Comparison of ENCODE assay signal across 8 cellular contexts in the genomic region with DNA sequence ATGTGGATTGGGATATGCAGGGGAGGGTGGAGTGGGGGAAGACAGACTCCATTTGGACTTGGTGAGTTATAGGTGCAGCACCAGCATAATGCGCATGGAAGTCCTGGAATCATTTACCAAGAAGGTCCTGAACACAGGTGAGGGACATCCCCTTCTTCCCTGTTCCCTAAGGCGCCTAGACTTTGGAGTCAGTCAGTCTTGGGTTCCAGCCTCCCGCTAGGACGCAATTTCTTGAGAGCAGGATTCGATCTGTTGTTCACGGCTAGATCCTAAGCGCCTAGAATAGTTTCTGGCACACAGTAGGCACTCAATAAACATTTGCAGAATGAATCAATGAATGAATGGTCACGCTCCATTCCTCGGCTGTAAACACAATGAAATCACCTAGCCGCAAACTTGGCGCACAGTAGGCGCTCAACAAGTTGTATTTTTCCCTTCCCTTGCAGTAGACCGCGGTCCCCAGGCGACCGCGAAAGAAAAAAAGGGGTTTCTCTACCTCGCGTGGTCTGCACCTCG. TPM values are rescaled to one million over a fixed set of nuclear protein-coding genes. Genes with fewer than 3 reads are reported as not detected.
DNase-seq lines count a peak whose midpoint lies in the region; ATAC-seq, FAIRE-seq and TF ChIP-seq lines count a peak whose summit lies in the region.

No MANE protein-coding gene starts in this region.

- intact Hi-C loops in activated CD4-positive, alpha-beta T cell treated with anti-CD3 and anti-CD28 coated beads, Interleukin-2, amount 10 ng/mL, durations not matched to agents 24 days and 14 days (cut with micrococcal nuclease): loop anchor here (1.0 to 10.0 kb wide), 2 partner anchors 79 to 248 kb away; no protein-coding TSS in a partner anchor
- intact Hi-C loops in activated CD8-positive, alpha-beta T cell treated with anti-CD3 and anti-CD28 coated beads for 36 hours (cut with micrococcal nuclease): loop anchor here (5.0 kb wide), 2 partner anchors 65 to 70 kb away; no protein-coding TSS in a partner anchor
- intact Hi-C loops in kidney (cut with DNase I): no loop called here

- DNase-seq in activated CD4-positive, alpha-beta T cell treated with anti-CD3 and anti-CD28 coated beads, Interleukin-2, amount 10 ng/mL, durations not matched to agents 24 days and 14 days: no peak
- DNase-seq in activated CD4-positive, alpha-beta T cell treated with anti-CD3 and anti-CD28 coated beads, Interleukin-2, amount 50 U/mL, for 4 hours: no peak
- peak; percentile 60 for DNase-seq in activated CD8-positive, alpha-beta T cell treated with anti-CD3 and anti-CD28 coated beads for 36 hours
- no peak for DNase-seq in kidney
- DNase-seq in T-helper 9 cell: no peak
- no peak for DNase-seq in NCI-H1417 treated with DMSO at 0.1 percent for 48 hours (lab: John Stamatoyannopoulos, UW)

- peaks cover 23% of the 10 kb centered on the region for H3K36me3 Mint-ChIP-seq in activated CD4-positive, alpha-beta T cell treated with anti-CD3 and anti-CD28 coated beads, Interleukin-2, amount 10 ng/mL, durations not matched to agents 24 days and 14 days (ENCODE audit: low read depth)
- peaks cover 28% of the 10 kb centered on the region for H3K36me3 Mint-ChIP-seq in activated CD8-positive, alpha-beta T cell treated with anti-CD3 and anti-CD28 coated beads for 36 hours (ENCODE audit: low read depth)

- CTCF ChIA-PET in activated CD8-positive, alpha-beta T cell treated with anti-CD3 and anti-CD28 coated beads for 36 hours (lab: Charles Lee): no interaction called here

- peak overlapping the region; percentile 3 to 51 for H3K27ac ChIP-seq in kidney (ENCODE audit: low read depth in 2 of 2, low read length in 2 of 2)
- no peak overlapping the region for H3K27ac ChIP-seq in thymus (ENCODE audit: low read depth)

- TF ChIP-seq CTCF in activated CD8-positive, alpha-beta T cell treated with anti-CD3 and anti-CD28 coated beads for 36 hours (IDR thresholded peaks at IDR 0.05): no peak
- TF ChIP-seq CTCF in kidney (IDR thresholded peaks at IDR 0.05; ENCODE audit: borderline replicate concordance, extremely low read depth, insufficient read depth): no peak

- peak overlapping the region; percentile 91 for H3K27ac Mint-ChIP-seq in activated CD4-positive, alpha-beta T cell treated with anti-CD3 and anti-CD28 coated beads, Interleukin-2, amount 10 ng/mL, durations not matched to agents 24 days and 14 days
- H3K27ac Mint-ChIP-seq in activated CD8-positive, alpha-beta T cell treated with anti-CD3 and anti-CD28 coated beads for 36 hours: peak overlapping the region; percentile 63

- peaks cover 35% of the 10 kb centered on the region for H3K27me3 ChIP-seq in thymus (ENCODE audit: control insufficient read depth, insufficient read depth)

- H3K9me3 Mint-ChIP-seq in activated CD4-positive, alpha-beta T cell treated with anti-CD3 and anti-CD28 coated beads, Interleukin-2, amount 10 ng/mL, durations not matched to agents 24 days and 14 days: no peaks in the 10 kb centered on the region
- H3K9me3 Mint-ChIP-seq in activated CD8-positive, alpha-beta T cell treated with anti-CD3 and anti-CD28 coated beads for 36 hours: no peaks in the 10 kb centered on the region

- no peaks in the 10 kb centered on the region for H3K36me3 ChIP-seq in kidney (ENCODE audit: control insufficient read depth in 1 of 2, insufficient read depth in 2 of 2, low read length in 2 of 2)
- H3K36me3 ChIP-seq in thymus (ENCODE audit: control insufficient read depth, insufficient read depth): no peaks in the 10 kb centered on the region

- FAIRE-seq in kidney (lab: Jason Lieb, UNC): no peak

- H3K4me3 Mint-ChIP-seq in activated CD4-positive, alpha-beta T cell treated with anti-CD3 and anti-CD28 coated beads, Interleukin-2, amount 10 ng/mL, durations not matched to agents 24 days and 14 days: peak overlapping the region; percentile 93
- H3K4me3 Mint-ChIP-seq in activated CD8-positive, alpha-beta T cell treated with anti-CD3 and anti-CD28 coated beads for 36 hours: peak overlapping the region; percentile 90

- POLR2A ChIA-PET in activated CD8-positive, alpha-beta T cell treated with anti-CD3 and anti-CD28 coated beads for 36 hours (lab: Charles Lee): no interaction called here

- H3K4me3 ChIP-seq in kidney (ENCODE audit: low read length in 2 of 2) (peak overlapping the region; percentile 57 to 84), thymus (ENCODE audit: low read length) (peak overlapping the region; percentile 52)

- no peak for ATAC-seq in activated CD8-positive, alpha-beta T cell treated with anti-CD3 and anti-CD28 coated beads for 36 hours
- ATAC-seq in GM18511 (IDR thresholded peaks at IDR 0.05; ENCODE audit: unreplicated experiment): no peak

- peak overlapping the region in 1 of 2 donors; percentile 8 for H3K9ac ChIP-seq in kidney (ENCODE audit: low read length in 2 of 2)

- H3K27me3 Mint-ChIP-seq in activated CD4-positive, alpha-beta T cell treated with anti-CD3 and anti-CD28 coated beads, Interleukin-2, amount 10 ng/mL, durations not matched to agents 24 days and 14 days: peaks cover 16% of the 10 kb centered on the region
- peaks cover 38% of the 10 kb centered on the region for H3K27me3 Mint-ChIP-seq in activated CD8-positive, alpha-beta T cell treated with anti-CD3 and anti-CD28 coated beads for 36 hours

- H3K4me1 ChIP-seq in kidney (ENCODE audit: control insufficient read depth in 1 of 2, insufficient read depth in 1 of 2, low read depth in 1 of 2, low read length in 2 of 2) (peaks cover 0 to 2% of the 10 kb centered on the region in 2 donors), thymus (ENCODE audit: control insufficient read depth, insufficient read depth, low read length) (peaks cover 7% of the 10 kb centered on the region)

- peaks cover 33% of the 10 kb centered on the region for H3K4me1 Mint-ChIP-seq in activated CD4-positive, alpha-beta T cell treated with anti-CD3 and anti-CD28 coated beads, Interleukin-2, amount 10 ng/mL, durations not matched to agents 24 days and 14 days
- peaks cover 21% of the 10 kb centered on the region for H3K4me1 Mint-ChIP-seq in activated CD8-positive, alpha-beta T cell treated with anti-CD3 and anti-CD28 coated beads for 36 hours (ENCODE audit: low read depth)

- WGBS in thymus: 21% methylated on average over 20 of the region's 20 CpGs

- H3K9me3 ChIP-seq in kidney (ENCODE audit: control insufficient read depth in 1 of 2, low read length in 2 of 2) (no peaks in the 10 kb centered on the region), thymus (ENCODE audit: control insufficient read depth) (no peaks in the 10 kb centered on the region)

RNA-seq across cellular contexts. Expression of a gene that starts 1.0 kb away (rescaled TPM):
- total RNA-seq in activated CD4-positive, alpha-beta T cell treated with anti-CD3 and anti-CD28 coated beads, Interleukin-2, amount 10 ng/mL, durations not matched to agents 24 days and 14 days: 135 and 138 TPM in 2 replicates
- 100 to 1,000 TPM; 151 to 156 TPM for total RNA-seq in activated CD8-positive, alpha-beta T cell treated with anti-CD3 and anti-CD28 coated beads for 36 hours
- total RNA-seq in kidney: 47.6 TPM
- polyA plus RNA-seq in kidney (ENCODE audit: insufficient read depth, low read depth, low replicate concordance) (131 TPM), thymus (11.5 TPM)
